In the genomic region with DNA sequence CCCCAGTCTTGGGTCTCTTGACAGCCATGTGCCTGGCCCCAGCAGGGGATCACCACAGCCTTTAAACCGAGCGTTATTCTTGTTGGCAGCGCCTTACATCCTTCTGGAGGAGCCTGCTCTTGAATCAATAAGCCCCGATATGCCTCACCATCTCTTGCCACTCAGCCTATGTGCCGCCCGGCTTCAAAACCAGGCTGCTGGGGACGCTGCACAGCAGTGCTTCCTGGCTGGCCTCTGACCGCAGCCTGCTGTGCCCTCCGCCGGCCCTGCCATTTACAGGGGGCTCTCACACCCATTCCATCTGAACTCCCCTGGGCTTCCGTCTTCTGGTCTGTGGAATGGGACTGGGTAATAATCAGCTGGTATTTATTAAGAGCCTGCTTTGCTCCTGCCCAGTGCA, we compare ENCODE assay signal across 1 cellular context.
TF ChIP-seq lines count a peak whose summit lies in the region.

No MANE protein-coding gene starts in this region.

TF ChIP-seq in HepG2, 621 proteins besides CTCF, POLR2A, EP300 and RAD21:
- TF ChIP-seq NR3C1 (CRISPR knock-in tag; IDR thresholded peaks at IDR 0.05) (no peak), THAP11 (CRISPR knock-in tag; IDR thresholded peaks at IDR 0.05) (no peak), ZBTB20 (CRISPR knock-in tag; IDR thresholded peaks at IDR 0.05; ENCODE audit: borderline replicate concordance, low read depth) (no peak), AGO1 (IDR thresholded peaks at IDR 0.05; ENCODE audit: low read depth, low read length, poor library complexity, severe bottlenecking) (peak; percentile 5)
- TF ChIP-seq, protein P1, sequence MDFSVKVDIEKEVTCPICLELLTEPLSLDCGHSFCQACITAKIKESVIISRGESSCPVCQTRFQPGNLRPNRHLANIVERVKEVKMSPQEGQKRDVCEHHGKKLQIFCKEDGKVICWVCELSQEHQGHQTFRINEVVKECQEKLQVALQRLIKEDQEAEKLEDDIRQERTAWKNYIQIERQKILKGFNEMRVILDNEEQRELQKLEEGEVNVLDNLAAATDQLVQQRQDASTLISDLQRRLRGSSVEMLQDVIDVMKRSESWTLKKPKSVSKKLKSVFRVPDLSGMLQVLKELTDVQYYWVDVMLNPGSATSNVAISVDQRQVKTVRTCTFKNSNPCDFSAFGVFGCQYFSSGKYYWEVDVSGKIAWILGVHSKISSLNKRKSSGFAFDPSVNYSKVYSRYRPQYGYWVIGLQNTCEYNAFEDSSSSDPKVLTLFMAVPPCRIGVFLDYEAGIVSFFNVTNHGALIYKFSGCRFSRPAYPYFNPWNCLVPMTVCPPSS (IDR thresholded peaks at IDR 0.05), result no peak
- TF ChIP-seq, protein P2, sequence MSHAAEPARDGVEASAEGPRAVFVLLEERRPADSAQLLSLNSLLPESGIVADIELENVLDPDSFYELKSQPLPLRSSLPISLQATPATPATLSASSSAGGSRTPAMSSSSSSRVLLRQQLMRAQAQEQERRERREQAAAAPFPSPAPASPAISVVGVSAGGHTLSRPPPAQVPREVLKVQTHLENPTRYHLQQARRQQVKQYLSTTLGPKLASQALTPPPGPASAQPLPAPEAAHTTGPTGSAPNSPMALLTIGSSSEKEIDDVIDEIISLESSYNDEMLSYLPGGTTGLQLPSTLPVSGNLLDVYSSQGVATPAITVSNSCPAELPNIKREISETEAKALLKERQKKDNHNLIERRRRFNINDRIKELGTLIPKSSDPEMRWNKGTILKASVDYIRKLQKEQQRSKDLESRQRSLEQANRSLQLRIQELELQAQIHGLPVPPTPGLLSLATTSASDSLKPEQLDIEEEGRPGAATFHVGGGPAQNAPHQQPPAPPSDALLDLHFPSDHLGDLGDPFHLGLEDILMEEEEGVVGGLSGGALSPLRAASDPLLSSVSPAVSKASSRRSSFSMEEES (CRISPR knock-in tag; IDR thresholded peaks at IDR 0.05), result no peak
TF ChIP-seq in HepG2: peak in this region for 1.
